Comparison of ENCODE assay signal across 1 cellular context in the genomic region with DNA sequence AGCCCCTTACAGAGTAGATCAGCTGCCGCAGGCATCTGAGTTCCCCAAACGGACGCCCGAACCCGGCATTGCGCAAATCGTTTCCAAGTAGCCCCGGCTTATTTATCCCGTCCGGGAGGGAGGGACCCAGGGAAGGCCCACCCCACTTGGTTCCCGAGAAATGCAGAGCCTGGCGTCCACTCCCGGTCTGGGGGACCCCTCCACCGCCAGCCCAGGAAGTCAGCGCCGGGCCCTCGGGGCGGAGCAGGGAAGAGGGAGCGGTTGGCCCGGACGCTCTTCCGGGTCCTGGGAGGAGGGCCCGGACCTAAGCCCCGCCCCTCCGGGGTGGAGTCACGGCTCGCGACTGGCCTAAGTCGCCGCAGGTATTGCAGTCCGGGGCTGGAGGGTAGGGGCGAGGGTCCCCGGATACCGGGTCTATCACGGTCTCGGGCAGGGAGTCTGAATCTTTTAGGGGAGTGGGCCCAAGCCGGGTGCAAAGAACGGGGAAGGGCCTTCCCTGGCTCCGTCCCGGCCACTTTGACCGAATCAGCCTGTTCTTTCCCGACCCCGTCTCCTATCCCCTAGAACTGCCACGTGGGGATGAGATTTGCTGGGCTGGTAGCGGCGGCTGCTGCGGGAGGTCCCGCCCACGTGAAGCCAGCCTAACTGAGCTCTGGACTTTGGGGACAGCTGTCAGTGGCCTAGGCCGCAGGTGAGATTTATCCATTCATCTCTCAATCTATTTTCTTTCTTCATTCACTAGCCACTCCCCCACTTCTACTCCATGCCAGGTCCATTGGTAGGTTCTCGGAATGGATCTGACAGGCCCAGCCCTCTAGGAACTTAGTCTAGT.
A peak's percentile ranks its signal among the peaks of the same experiment; 100 is the strongest.
TF ChIP-seq lines count a peak whose summit lies in the region.

A gene with protein sequence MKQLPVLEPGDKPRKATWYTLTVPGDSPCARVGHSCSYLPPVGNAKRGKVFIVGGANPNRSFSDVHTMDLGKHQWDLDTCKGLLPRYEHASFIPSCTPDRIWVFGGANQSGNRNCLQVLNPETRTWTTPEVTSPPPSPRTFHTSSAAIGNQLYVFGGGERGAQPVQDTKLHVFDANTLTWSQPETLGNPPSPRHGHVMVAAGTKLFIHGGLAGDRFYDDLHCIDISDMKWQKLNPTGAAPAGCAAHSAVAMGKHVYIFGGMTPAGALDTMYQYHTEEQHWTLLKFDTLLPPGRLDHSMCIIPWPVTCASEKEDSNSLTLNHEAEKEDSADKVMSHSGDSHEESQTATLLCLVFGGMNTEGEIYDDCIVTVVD (plus strand): TSS at position 327 of the 832 bp plus-strand sequence. CDS start 2,472 bp downstream, outside the sequence.

TF ChIP-seq in K562, 482 proteins besides CTCF, POLR2A, EP300 and RAD21 (continued from another document and continues in another):
- TF ChIP-seq, protein P1, sequence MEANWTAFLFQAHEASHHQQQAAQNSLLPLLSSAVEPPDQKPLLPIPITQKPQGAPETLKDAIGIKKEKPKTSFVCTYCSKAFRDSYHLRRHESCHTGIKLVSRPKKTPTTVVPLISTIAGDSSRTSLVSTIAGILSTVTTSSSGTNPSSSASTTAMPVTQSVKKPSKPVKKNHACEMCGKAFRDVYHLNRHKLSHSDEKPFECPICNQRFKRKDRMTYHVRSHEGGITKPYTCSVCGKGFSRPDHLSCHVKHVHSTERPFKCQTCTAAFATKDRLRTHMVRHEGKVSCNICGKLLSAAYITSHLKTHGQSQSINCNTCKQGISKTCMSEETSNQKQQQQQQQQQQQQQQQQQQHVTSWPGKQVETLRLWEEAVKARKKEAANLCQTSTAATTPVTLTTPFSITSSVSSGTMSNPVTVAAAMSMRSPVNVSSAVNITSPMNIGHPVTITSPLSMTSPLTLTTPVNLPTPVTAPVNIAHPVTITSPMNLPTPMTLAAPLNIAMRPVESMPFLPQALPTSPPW (CRISPR knock-in tag; IDR thresholded peaks at IDR 0.05), result peak; percentile 76
- no peak for TF ChIP-seq ADNP (tag; IDR thresholded peaks at IDR 0.05)
- TF ChIP-seq MTA3 (IDR thresholded peaks at IDR 0.05; ENCODE audit: borderline replicate concordance), result 0 out of 2 replicates have a peak, but pooled peaks have one; percentile 72
- no peak for TF ChIP-seq ZNF507 (tag; conservative IDR thresholded peaks at IDR 0.05)
- TF ChIP-seq, protein P2, sequence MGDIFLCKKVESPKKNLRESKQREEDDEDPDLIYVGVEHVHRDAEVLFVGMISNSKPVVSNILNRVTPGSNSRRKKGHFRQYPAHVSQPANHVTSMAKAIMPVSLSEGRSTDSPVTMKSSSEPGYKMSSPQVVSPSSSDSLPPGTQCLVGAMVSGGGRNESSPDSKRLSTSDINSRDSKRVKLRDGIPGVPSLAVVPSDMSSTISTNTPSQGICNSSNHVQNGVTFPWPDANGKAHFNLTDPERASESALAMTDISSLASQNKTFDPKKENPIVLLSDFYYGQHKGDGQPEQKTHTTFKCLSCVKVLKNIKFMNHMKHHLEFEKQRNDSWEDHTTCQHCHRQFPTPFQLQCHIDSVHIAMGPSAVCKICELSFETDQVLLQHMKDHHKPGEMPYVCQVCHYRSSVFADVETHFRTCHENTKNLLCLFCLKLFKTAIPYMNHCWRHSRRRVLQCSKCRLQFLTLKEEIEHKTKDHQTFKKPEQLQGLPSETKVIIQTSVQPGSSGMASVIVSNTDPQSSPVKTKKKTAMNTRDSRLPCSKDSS (IDR thresholded peaks at IDR 0.05; ENCODE audit: low read depth, partially characterized antibody), result no peak
- TF ChIP-seq NUFIP1 (IDR thresholded peaks at IDR 0.05; ENCODE audit: partially characterized antibody), result no peak
- no peak for TF ChIP-seq ZNF41 (CRISPR knock-in tag; conservative IDR thresholded peaks at IDR 0.05)
- peak; percentile 94 for TF ChIP-seq ELF1 (tag; IDR thresholded peaks at IDR 0.05)
- TF ChIP-seq ARNT (IDR thresholded peaks at IDR 0.05), result no peak
- TF ChIP-seq, protein P3, sequence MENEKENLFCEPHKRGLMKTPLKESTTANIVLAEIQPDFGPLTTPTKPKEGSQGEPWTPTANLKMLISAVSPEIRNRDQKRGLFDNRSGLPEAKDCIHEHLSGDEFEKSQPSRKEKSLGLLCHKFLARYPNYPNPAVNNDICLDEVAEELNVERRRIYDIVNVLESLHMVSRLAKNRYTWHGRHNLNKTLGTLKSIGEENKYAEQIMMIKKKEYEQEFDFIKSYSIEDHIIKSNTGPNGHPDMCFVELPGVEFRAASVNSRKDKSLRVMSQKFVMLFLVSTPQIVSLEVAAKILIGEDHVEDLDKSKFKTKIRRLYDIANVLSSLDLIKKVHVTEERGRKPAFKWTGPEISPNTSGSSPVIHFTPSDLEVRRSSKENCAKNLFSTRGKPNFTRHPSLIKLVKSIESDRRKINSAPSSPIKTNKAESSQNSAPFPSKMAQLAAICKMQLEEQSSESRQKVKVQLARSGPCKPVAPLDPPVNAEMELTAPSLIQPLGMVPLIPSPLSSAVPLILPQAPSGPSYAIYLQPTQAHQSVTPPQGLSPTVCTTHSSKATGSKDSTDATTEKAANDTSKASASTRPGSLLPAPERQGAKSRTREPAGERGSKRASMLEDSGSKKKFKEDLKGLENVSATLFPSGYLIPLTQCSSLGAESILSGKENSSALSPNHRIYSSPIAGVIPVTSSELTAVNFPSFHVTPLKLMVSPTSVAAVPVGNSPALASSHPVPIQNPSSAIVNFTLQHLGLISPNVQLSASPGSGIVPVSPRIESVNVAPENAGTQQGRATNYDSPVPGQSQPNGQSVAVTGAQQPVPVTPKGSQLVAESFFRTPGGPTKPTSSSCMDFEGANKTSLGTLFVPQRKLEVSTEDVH (IDR thresholded peaks at IDR 0.05; ENCODE audit: low read depth, partially characterized antibody), result peak; percentile 72
- TF ChIP-seq ZNF830 (CRISPR knock-in tag; IDR thresholded peaks at IDR 0.05), result peak; percentile 78; the same call in 1 of the 2 replicates
- TF ChIP-seq RBM25 (IDR thresholded peaks at IDR 0.05; ENCODE audit: low read depth, low read length, severe bottlenecking), result no peak
- TF ChIP-seq, protein P4, sequence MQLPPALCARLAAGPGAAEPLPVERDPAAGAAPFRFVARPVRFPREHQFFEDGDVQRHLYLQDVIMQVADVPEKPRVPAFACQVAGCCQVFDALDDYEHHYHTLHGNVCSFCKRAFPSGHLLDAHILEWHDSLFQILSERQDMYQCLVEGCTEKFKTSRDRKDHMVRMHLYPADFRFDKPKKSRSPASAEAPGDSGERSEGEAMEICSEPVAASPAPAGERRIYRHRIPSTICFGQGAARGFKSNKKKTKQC (CRISPR knock-in tag; IDR thresholded peaks at IDR 0.05), result peak; percentile 60; the same call in 1 of the 2 replicates
- TF ChIP-seq SP1 (CRISPR knock-in tag; IDR thresholded peaks at IDR 0.05), result peak; percentile 81
- TF ChIP-seq LCOR (CRISPR knock-in tag; IDR thresholded peaks at IDR 0.05), result peak; percentile 53
- TF ChIP-seq, protein P5, sequence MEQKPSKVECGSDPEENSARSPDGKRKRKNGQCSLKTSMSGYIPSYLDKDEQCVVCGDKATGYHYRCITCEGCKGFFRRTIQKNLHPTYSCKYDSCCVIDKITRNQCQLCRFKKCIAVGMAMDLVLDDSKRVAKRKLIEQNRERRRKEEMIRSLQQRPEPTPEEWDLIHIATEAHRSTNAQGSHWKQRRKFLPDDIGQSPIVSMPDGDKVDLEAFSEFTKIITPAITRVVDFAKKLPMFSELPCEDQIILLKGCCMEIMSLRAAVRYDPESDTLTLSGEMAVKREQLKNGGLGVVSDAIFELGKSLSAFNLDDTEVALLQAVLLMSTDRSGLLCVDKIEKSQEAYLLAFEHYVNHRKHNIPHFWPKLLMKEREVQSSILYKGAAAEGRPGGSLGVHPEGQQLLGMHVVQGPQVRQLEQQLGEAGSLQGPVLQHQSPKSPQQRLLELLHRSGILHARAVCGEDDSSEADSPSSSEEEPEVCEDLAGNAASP (IDR thresholded peaks at IDR 0.05), result no peak
- TF ChIP-seq PCBP2 (IDR thresholded peaks at IDR 0.05; ENCODE audit: low read depth, low read length, poor library complexity, severe bottlenecking), result no peak
- TF ChIP-seq JUN (IDR thresholded peaks at IDR 0.05; ENCODE audit: borderline replicate concordance, low read depth, low read length), result no peak
- TF ChIP-seq JUN (CRISPR knock-in tag; IDR thresholded peaks at IDR 0.05; ENCODE audit: borderline replicate concordance), result no peak
- no peak for TF ChIP-seq EWSR1 (IDR thresholded peaks at IDR 0.05; ENCODE audit: borderline replicate concordance, low read depth, partially characterized antibody)
- TF ChIP-seq ZNF431 (CRISPR knock-in tag; IDR thresholded peaks at IDR 0.05), result no peak
- no peak for TF ChIP-seq BRCA1 (IDR thresholded peaks at IDR 0.05)
- TF ChIP-seq BRCA1 (CRISPR knock-in tag; IDR thresholded peaks at IDR 0.05), result no peak
- no peak for TF ChIP-seq ZNF707 (CRISPR knock-in tag; conservative IDR thresholded peaks at IDR 0.05)
- no peak for TF ChIP-seq HLTF (IDR thresholded peaks at IDR 0.05)
- no peak for TF ChIP-seq ZNF121 (CRISPR knock-in tag; conservative IDR thresholded peaks at IDR 0.05)
- TF ChIP-seq, protein P6, sequence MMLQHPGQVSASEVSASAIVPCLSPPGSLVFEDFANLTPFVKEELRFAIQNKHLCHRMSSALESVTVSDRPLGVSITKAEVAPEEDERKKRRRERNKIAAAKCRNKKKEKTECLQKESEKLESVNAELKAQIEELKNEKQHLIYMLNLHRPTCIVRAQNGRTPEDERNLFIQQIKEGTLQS (IDR thresholded peaks at IDR 0.05), result no peak
- TF ChIP-seq, protein P6 (CRISPR knock-in tag; conservative IDR thresholded peaks at IDR 0.05), result no peak
- TF ChIP-seq ETV1 (tag; conservative IDR thresholded peaks at IDR 0.05; ENCODE audit: low read depth), result peak; percentile 51; the same call in 1 of the 2 replicates
- no peak for TF ChIP-seq NR2C2 (CRISPR knock-in tag; IDR thresholded peaks at IDR 0.05)
- TF ChIP-seq NR2C2 (tag; IDR thresholded peaks at IDR 0.05), result peak; percentile 60
- no peak for TF ChIP-seq ZZZ3 (IDR thresholded peaks at IDR 0.05)
- TF ChIP-seq, protein P7, sequence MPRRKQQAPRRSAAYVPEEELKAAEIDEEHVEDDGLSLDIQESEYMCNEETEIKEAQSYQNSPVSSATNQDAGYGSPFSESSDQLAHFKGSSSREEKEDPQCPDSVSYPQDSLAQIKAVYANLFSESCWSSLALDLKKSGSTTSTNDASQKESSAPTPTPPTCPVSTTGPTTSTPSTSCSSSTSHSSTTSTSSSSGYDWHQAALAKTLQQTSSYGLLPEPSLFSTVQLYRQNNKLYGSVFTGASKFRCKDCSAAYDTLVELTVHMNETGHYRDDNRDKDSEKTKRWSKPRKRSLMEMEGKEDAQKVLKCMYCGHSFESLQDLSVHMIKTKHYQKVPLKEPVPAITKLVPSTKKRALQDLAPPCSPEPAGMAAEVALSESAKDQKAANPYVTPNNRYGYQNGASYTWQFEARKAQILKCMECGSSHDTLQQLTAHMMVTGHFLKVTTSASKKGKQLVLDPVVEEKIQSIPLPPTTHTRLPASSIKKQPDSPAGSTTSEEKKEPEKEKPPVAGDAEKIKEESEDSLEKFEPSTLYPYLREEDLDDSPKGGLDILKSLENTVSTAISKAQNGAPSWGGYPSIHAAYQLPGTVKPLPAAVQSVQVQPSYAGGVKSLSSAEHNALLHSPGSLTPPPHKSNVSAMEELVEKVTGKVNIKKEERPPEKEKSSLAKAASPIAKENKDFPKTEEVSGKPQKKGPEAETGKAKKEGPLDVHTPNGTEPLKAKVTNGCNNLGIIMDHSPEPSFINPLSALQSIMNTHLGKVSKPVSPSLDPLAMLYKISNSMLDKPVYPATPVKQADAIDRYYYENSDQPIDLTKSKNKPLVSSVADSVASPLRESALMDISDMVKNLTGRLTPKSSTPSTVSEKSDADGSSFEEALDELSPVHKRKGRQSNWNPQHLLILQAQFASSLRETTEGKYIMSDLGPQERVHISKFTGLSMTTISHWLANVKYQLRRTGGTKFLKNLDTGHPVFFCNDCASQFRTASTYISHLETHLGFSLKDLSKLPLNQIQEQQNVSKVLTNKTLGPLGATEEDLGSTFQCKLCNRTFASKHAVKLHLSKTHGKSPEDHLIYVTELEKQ (CRISPR knock-in tag; IDR thresholded peaks at IDR 0.05), result no peak
- TF ChIP-seq ZC3H11A (IDR thresholded peaks at IDR 0.05; ENCODE audit: low read depth, low read length), result no peak
- peak; percentile 48; the same call in 1 of the 2 replicates for TF ChIP-seq RNF2 (IDR thresholded peaks at IDR 0.05)
- no peak for TF ChIP-seq PTBP1 (IDR thresholded peaks at IDR 0.05; ENCODE audit: low read depth, low read length)
- TF ChIP-seq KLF6 (CRISPR knock-in tag; IDR thresholded peaks at IDR 0.05; ENCODE audit: borderline replicate concordance), result 0 out of 2 replicates have a peak, but pooled peaks have one; percentile 58
- TF ChIP-seq, protein P8, sequence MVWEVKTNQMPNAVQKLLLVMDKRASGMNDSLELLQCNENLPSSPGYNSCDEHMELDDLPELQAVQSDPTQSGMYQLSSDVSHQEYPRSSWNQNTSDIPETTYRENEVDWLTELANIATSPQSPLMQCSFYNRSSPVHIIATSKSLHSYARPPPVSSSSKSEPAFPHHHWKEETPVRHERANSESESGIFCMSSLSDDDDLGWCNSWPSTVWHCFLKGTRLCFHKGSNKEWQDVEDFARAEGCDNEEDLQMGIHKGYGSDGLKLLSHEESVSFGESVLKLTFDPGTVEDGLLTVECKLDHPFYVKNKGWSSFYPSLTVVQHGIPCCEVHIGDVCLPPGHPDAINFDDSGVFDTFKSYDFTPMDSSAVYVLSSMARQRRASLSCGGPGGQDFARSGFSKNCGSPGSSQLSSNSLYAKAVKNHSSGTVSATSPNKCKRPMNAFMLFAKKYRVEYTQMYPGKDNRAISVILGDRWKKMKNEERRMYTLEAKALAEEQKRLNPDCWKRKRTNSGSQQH (CRISPR knock-in tag; IDR thresholded peaks at IDR 0.05), result no peak
- TF ChIP-seq, protein P9, sequence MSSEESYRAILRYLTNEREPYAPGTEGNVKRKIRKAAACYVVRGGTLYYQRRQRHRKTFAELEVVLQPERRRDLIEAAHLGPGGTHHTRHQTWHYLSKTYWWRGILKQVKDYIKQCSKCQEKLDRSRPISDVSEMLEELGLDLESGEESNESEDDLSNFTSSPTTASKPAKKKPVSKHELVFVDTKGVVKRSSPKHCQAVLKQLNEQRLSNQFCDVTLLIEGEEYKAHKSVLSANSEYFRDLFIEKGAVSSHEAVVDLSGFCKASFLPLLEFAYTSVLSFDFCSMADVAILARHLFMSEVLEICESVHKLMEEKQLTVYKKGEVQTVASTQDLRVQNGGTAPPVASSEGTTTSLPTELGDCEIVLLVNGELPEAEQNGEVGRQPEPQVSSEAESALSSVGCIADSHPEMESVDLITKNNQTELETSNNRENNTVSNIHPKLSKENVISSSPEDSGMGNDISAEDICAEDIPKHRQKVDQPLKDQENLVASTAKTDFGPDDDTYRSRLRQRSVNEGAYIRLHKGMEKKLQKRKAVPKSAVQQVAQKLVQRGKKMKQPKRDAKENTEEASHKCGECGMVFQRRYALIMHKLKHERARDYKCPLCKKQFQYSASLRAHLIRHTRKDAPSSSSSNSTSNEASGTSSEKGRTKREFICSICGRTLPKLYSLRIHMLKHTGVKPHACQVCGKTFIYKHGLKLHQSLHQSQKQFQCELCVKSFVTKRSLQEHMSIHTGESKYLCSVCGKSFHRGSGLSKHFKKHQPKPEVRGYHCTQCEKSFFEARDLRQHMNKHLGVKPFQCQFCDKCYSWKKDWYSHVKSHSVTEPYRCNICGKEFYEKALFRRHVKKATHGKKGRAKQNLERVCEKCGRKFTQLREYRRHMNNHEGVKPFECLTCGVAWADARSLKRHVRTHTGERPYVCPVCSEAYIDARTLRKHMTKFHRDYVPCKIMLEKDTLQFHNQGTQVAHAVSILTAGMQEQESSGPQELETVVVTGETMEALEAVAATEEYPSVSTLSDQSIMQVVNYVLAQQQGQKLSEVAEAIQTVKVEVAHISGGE (CRISPR knock-in tag; IDR thresholded peaks at IDR 0.05), result peak; percentile 68 to 94 (median 74); a peak in 5 of 6 replicates
- peak; percentile 62 for TF ChIP-seq TAF9B (IDR thresholded peaks at IDR 0.05; ENCODE audit: partially characterized antibody)
- peak; percentile 98 for TF ChIP-seq POLR2G (IDR thresholded peaks at IDR 0.05; ENCODE audit: low read depth, low read length)
